ENCODE assay signal across 9 cellular contexts in genomic region chr3:156448300-156448699, GRCh38.
A peak's percentile ranks its signal among the peaks of the same experiment; 100 is the strongest.
DNase-seq lines count a peak whose midpoint lies in the region; ATAC-seq, FAIRE-seq and TF ChIP-seq lines count a peak whose summit lies in the region.
"Had no signal": no experiment of that assay in that cellular context is flagged by ENCODE, and none has a peak within 500 bp of the region (broad histone marks: within the 10 kb centered on the region; RNA-seq: fewer than 3 reads in every experiment).

No MANE protein-coding gene starts in this region.

- TF ChIP-seq RAD21 in SK-N-SH (IDR thresholded peaks at IDR 0.05; ENCODE audit: low read length), result peak; percentile 43

- H3K27me3 ChIP-seq in SK-N-SH (ENCODE audit: insufficient read depth), result no peaks in the 10 kb centered on the region

- no peak for TF ChIP-seq POLR2A in GM12891 (IDR thresholded peaks at IDR 0.05; ENCODE audit: low read depth, low read length)

- no peak for TF ChIP-seq EP300 in SK-N-SH (IDR thresholded peaks at IDR 0.05; ENCODE audit: borderline replicate concordance in 1 of 2, low read depth in 1 of 2, low read length in 1 of 2)

- POLR2A ChIA-PET in AG04449 (lab: Yijun Ruan, JAX), result no interaction called here
- POLR2A ChIA-PET in SK-N-SH (lab: Yijun Ruan, JAX), result no interaction called here

- H2AFZ ChIP-seq in SK-N-SH (ENCODE audit: low read depth), result no peak overlapping the region

- peaks cover 10% of the 10 kb centered on the region for H3F3A ChIP-seq in SK-N-SH (replicated peaks; ENCODE audit: insufficient read depth)

- H3K79me2 ChIP-seq in SK-N-SH (ENCODE audit: insufficient read depth), result peaks cover 87% of the 10 kb centered on the region

- TF ChIP-seq CTCF in AG04449 (IDR thresholded peaks at IDR 0.05; ENCODE audit: insufficient read depth, low read length, missing control alignments) (peak; percentile 62), SK-N-SH (IDR thresholded peaks at IDR 0.05) (peak; percentile 42)

- no peaks in the 10 kb centered on the region for H3K9me3 ChIP-seq in SK-N-SH
- H3K9me3 ChIP-seq: thoracic aorta had no signal

- H3K27ac ChIP-seq in SK-N-SH (ENCODE audit: low read depth in 2 of 2, low read length in 1 of 2), result no peak overlapping the region
- H3K27ac ChIP-seq: thoracic aorta had no signal

- 0 out of 2 replicates have a peak, but pooled peaks cover 3% of the 10 kb centered on the region for H4K20me1 ChIP-seq in SK-N-SH (ENCODE audit: insufficient read depth)

- CTCF ChIA-PET in AG04449 (lab: Yijun Ruan, JAX) (interaction anchor here (1.3 to 5.8 kb wide), 15 partner anchors 9 to 297 kb away, joined by 3 to 100 read pairs (median 19); no protein-coding TSS in a partner anchor), SK-N-SH (lab: Yijun Ruan, JAX) (interaction anchor here (2.2 to 9.3 kb wide), 5 partner anchors 14 to 298 kb away, joined by 5 to 95 read pairs (median 26); no protein-coding TSS in a partner anchor)

- FAIRE-seq in GM12891 (lab: Jason Lieb, UNC), result no peak

- DNase-seq in AG04449 (ENCODE audit: low read depth, low spot score) (no peak), GM12891 (ENCODE audit: insufficient read length, low spot score) (peak; percentile 44), SK-N-SH (no peak), ecto neural progenitor cell (ENCODE audit: low spot score) (no peak), DMS153 (lab: John Stamatoyannopoulos, UW) (no peak)
- DNase-seq in effector CD4-positive, alpha-beta T cell, result peak; percentile 5
- peak; percentile 32 for DNase-seq in stimulated activated CD8-positive, alpha-beta memory T cell treated with anti-CD3 and anti-CD28 coated beads, Interleukin-4, amount 100 ng/mL, for 48 hours

- H3K4me2 ChIP-seq in SK-N-SH, result no peak overlapping the region

- 73% methylated on average over 1 of the region's 1 CpG for WGBS in SK-N-SH (ENCODE audit: low lambda C conversion rate)

- peak; percentile 55 for ATAC-seq in HG03025 (IDR thresholded peaks at IDR 0.05; ENCODE audit: low FRiP score, unreplicated experiment)

- peaks cover 2 to 5% of the 10 kb centered on the region in 2 experiments for H3K36me3 ChIP-seq in SK-N-SH (replicated peaks in 1 of 2; ENCODE audit: control insufficient read depth in 1 of 2, insufficient read depth in 2 of 2, low read length in 1 of 2)
- H3K36me3 ChIP-seq: thoracic aorta had no signal

- no peak overlapping the region for H3K4me3 ChIP-seq in AG04449 (ENCODE audit: low read depth, low read length)
- no peak overlapping the region for H3K4me3 ChIP-seq in SK-N-SH (ENCODE audit: low read depth in 2 of 2, low read length in 1 of 2)
- H3K4me3 ChIP-seq: thoracic aorta had no signal

- no peaks in the 10 kb centered on the region for H3K9me2 ChIP-seq in SK-N-SH

- H3K4me1 ChIP-seq in SK-N-SH (ENCODE audit: control insufficient read depth in 1 of 2, insufficient read depth in 2 of 2, low read depth in 1 of 2, low read length in 1 of 2), result peaks cover 9 to 12% of the 10 kb centered on the region in 2 experiments

- no peak overlapping the region for H3K9ac ChIP-seq in SK-N-SH

TF ChIP-seq in GM12891, 5 proteins besides CTCF, POLR2A, EP300 and RAD21:
- TF ChIP-seq PAX5 (IDR thresholded peaks at IDR 0.05; ENCODE audit: insufficient read depth, low read length, severe bottlenecking) (no peak), POLR2AphosphoS5 (IDR thresholded peaks at IDR 0.05; ENCODE audit: low read depth, low read length) (no peak), POU2F2 (IDR thresholded peaks at IDR 0.05; ENCODE audit: low read depth, low read length) (no peak), SPI1 (IDR thresholded peaks at IDR 0.05; ENCODE audit: low read depth, low read length) (no peak), TAF1 (IDR thresholded peaks at IDR 0.05; ENCODE audit: low read depth, low read length) (no peak)

TF ChIP-seq in SK-N-SH, 30 proteins besides CTCF, POLR2A, EP300 and RAD21:
- TF ChIP-seq SMC3 (IDR thresholded peaks at IDR 0.05; ENCODE audit: low read depth, low read length), result peak; percentile 39
- no peak for TF ChIP-seq REST (IDR thresholded peaks at IDR 0.05; ENCODE audit: low read depth, low read length)
- TF ChIP-seq NFIC (IDR thresholded peaks at IDR 0.05; ENCODE audit: borderline replicate concordance), result no peak
- TF ChIP-seq FOXJ3 (CRISPR knock-in tag; IDR thresholded peaks at IDR 0.05), result no peak
- no peak for TF ChIP-seq RFX5 (IDR thresholded peaks at IDR 0.05; ENCODE audit: low read length)

Comparison
In these comparisons a context has a peak if more than half of its experiments do, and no peak if none do; other contexts are left out.
1. DNase-seq: peak in GM12891 (single experiment), effector CD4-positive, alpha-beta T cell (single experiment) and stimulated activated CD8-positive, alpha-beta memory T cell treated with anti-CD3 and anti-CD28 coated beads, Interleukin-4, amount 100 ng/mL, for 48 hours (single experiment); none in AG04449 (single experiment), SK-N-SH (single experiment), ecto neural progenitor cell (single experiment) and DMS153 (single experiment).